8 cellular contexts compared by ENCODE assay signal in the genomic region with DNA sequence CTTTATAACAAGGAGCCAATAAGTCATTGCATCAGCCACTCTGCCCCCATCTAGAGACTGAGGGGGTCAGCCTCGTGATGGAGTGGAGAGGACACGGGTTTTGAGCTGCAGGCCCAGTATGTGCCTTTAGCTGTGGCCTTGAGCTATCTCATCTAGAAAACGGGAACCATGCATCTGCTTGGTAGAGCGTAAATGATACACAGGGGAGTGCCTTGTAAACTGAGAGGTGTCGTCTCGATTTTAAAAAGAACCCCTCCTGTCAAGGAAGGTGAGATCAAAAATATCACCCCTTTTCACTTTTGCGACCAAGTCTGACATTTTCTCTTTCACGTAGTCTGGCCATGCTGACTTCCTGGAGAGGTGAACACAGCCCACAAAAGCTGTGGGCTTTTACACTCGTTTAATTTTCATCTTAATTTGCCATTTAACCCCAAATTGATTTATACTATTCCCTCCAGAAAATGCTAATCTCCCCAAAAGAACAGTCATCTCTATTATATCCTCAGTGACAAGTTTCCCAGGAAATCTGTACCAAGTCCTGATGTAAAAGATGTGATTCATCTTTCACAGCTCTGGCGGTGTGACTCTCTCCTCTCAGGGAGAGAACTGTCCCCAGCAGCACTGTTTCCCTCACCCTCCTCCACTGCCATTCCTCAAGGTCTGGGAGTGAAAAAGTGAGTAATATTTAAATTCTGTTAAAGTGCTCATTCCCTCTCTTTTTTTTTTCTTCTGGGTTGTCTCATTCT. TPM values are rescaled to one million over a fixed set of nuclear protein-coding genes. Genes with fewer than 3 reads are reported as not detected.
A peak's percentile ranks its signal among the peaks of the same experiment; 100 is the strongest.
DNase-seq lines count a peak whose midpoint lies in the region; ATAC-seq, FAIRE-seq and TF ChIP-seq lines count a peak whose summit lies in the region.

No MANE protein-coding gene starts in this region.

- no peaks in the 10 kb centered on the region for H3K36me3 ChIP-seq in bronchial epithelial cell (ENCODE audit: control insufficient read depth, insufficient read depth, low read length)
- no peaks in the 10 kb centered on the region for H3K36me3 ChIP-seq in PC-9 (ENCODE audit: low read depth)

- intact Hi-C loops in PC-9 (cut with micrococcal nuclease; ENCODE audit: unreplicated experiment): no loop called here

- no peaks in the 10 kb centered on the region for H3K27me3 ChIP-seq in bronchial epithelial cell (ENCODE audit: control insufficient read depth, insufficient read depth, low read length)
- no peaks in the 10 kb centered on the region for H3K27me3 ChIP-seq in PC-9 (ENCODE audit: insufficient read depth, low read depth)

- H2AFZ ChIP-seq in PC-9: no peak overlapping the region

- no peaks in the 10 kb centered on the region for H4K20me1 ChIP-seq in PC-9 (ENCODE audit: insufficient read depth)

- DNase-seq in GM03348 (ENCODE audit: low spot score) (peak; percentile 53), bronchial epithelial cell (ENCODE audit: low read depth) (peak; percentile 79), PC-9 (no peak), NCI-H1092 (lab: John Stamatoyannopoulos, UW) (no peak), NCI-H2227 (lab: John Stamatoyannopoulos, UW; ENCODE audit: unreplicated experiment) (no peak)
- peak; percentile 46 for DNase-seq in stimulated activated naive CD4-positive, alpha-beta T cell treated with Interleukin-2 at 50 U/mL for 16 hours (lab: John Stamatoyannopoulos, UW)

- POLR2A ChIA-PET in PC-9 (lab: Charles Lee; ENCODE audit: unreplicated experiment): no interaction called here

- CTCF ChIA-PET in PC-9 (lab: Charles Lee): no interaction called here

- H3K9me3 ChIP-seq in PC-9 (ENCODE audit: insufficient read depth, low read depth): no peaks in the 10 kb centered on the region

- peak; percentile 56 for ATAC-seq in GM21367 (IDR thresholded peaks at IDR 0.05; ENCODE audit: unreplicated experiment)
- ATAC-seq in HG03565 (IDR thresholded peaks at IDR 0.05; ENCODE audit: unreplicated experiment): peak; percentile 44

- BruUV-seq in PC-9 (replicated peaks; lab: Mats Ljungman, UMichigan): no TSS peak

- H3F3A ChIP-seq in PC-9 (ENCODE audit: insufficient read depth, low read depth): peaks cover 4% of the 10 kb centered on the region; the same call in 1 of the 2 replicates

- no peaks in the 10 kb centered on the region; the same call in 1 of the 2 replicates for H3K4me1 ChIP-seq in PC-9 (replicated peaks; ENCODE audit: insufficient read depth)

- H3K4me3 ChIP-seq in bronchial epithelial cell (ENCODE audit: low read depth, low read length) (no peak overlapping the region), PC-9 (no peak overlapping the region)

- TF ChIP-seq CTCF in bronchial epithelial cell (IDR thresholded peaks at IDR 0.05; ENCODE audit: insufficient read depth, low read length, severe bottlenecking) (no peak), PC-9 (conservative IDR thresholded peaks at IDR 0.05) (no peak)

- no peak for FAIRE-seq in bronchial epithelial cell (lab: Jason Lieb, UNC)

- H3K9me2 ChIP-seq in PC-9 (ENCODE audit: insufficient read depth): no peaks in the 10 kb centered on the region

- H3K4me2 ChIP-seq in PC-9: no peak overlapping the region

- H3K79me2 ChIP-seq in PC-9 (ENCODE audit: low read depth): no peaks in the 10 kb centered on the region

- no peak overlapping the region for H3K27ac ChIP-seq in PC-9

RNA-seq across cellular contexts. Expression of a gene that starts 30.6 kb away (rescaled TPM):
- total RNA-seq in bronchial epithelial cell (5.3 and 5.4 TPM in 2 replicates), PC-9 (2021) (6.5 and 9.4 TPM in 2 replicates)

Comparison
In these comparisons a context has a peak if more than half of its experiments do, and no peak if none do; other contexts are left out.
1. DNase-seq: peak in GM03348 (single experiment), bronchial epithelial cell (single experiment) and stimulated activated naive CD4-positive, alpha-beta T cell treated with Interleukin-2 at 50 U/mL for 16 hours (single experiment); none in PC-9 (0 of 2), NCI-H1092 (single experiment) and NCI-H2227 (single experiment).